In genomic region chr16:11742041-11742535, GRCh38 we compare ENCODE assay signal across 1 cellular context.
A peak's percentile ranks its signal among the peaks of the same experiment; 100 is the strongest.
TF ChIP-seq lines count a peak whose summit lies in the region.

No MANE protein-coding gene starts in this region.

TF ChIP-seq in K562, 482 proteins besides CTCF, POLR2A, EP300 and RAD21 (continued from another document and continues in another):
- no peak for TF ChIP-seq CHAMP1 (IDR thresholded peaks at IDR 0.05)
- TF ChIP-seq ZNF75A (CRISPR knock-in tag; IDR thresholded peaks at IDR 0.05), result no peak
- no peak for TF ChIP-seq ZNF717 (CRISPR knock-in tag; IDR thresholded peaks at IDR 0.05)
- no peak for TF ChIP-seq CAMTA2 (CRISPR knock-in tag; conservative IDR thresholded peaks at IDR 0.05)
- TF ChIP-seq UBTF (IDR thresholded peaks at IDR 0.05; ENCODE audit: borderline replicate concordance in 1 of 2, low read depth in 2 of 2, low read length in 2 of 2), result peak in 1 of 2 experiments; percentile 74; a peak in 2 of 4 replicates
- TF ChIP-seq IFI16 (CRISPR knock-in tag; IDR thresholded peaks at IDR 0.05), result no peak
- peak; percentile 39; the same call in 1 of the 2 replicates for TF ChIP-seq NFRKB (IDR thresholded peaks at IDR 0.05; ENCODE audit: low read depth)
- TF ChIP-seq KAT2B (IDR thresholded peaks at IDR 0.05; ENCODE audit: low read depth, low read length), result no peak
- no peak for TF ChIP-seq ZNF277 (CRISPR knock-in tag; IDR thresholded peaks at IDR 0.05; ENCODE audit: borderline replicate concordance)
- no peak for TF ChIP-seq SMAD1 (IDR thresholded peaks at IDR 0.05; ENCODE audit: low read depth, low read length, partially characterized antibody)
- no peak for TF ChIP-seq NFIC (IDR thresholded peaks at IDR 0.05)
- no peak for TF ChIP-seq CHD4 (IDR thresholded peaks at IDR 0.05; ENCODE audit: insufficient read depth, insufficient replicate concordance, low read depth, low read length, poor library complexity, severe bottlenecking)
- TF ChIP-seq ZNF263 (CRISPR knock-in tag; IDR thresholded peaks at IDR 0.05; ENCODE audit: borderline replicate concordance), result peak; percentile 35
- TF ChIP-seq HDAC2 (IDR thresholded peaks at IDR 0.05), result no peak
- TF ChIP-seq SRSF9 (IDR thresholded peaks at IDR 0.05; ENCODE audit: borderline replicate concordance, low read depth, low read length), result no peak
- no peak for TF ChIP-seq KLF13 (tag; IDR thresholded peaks at IDR 0.05; ENCODE audit: borderline replicate concordance, low read depth)
- TF ChIP-seq MEF2D (tag; conservative IDR thresholded peaks at IDR 0.05; ENCODE audit: low read depth), result no peak
- no peak for TF ChIP-seq MIER1 (IDR thresholded peaks at IDR 0.05; ENCODE audit: low read depth)
- no peak for TF ChIP-seq SREBF2 (CRISPR knock-in tag; IDR thresholded peaks at IDR 0.05)
- no peak for TF ChIP-seq HMBOX1 (IDR thresholded peaks at IDR 0.05)
- no peak for TF ChIP-seq CHCHD3 (CRISPR knock-in tag; IDR thresholded peaks at IDR 0.05)
- TF ChIP-seq CTCFL (IDR thresholded peaks at IDR 0.05; ENCODE audit: borderline replicate concordance, insufficient read depth, low read depth, low read length, poor library complexity, severe bottlenecking), result peak; percentile 14
- TF ChIP-seq BCLAF1 (IDR thresholded peaks at IDR 0.05; ENCODE audit: borderline replicate concordance in 1 of 2, control insufficient read depth in 1 of 2, low read depth in 2 of 2, low read length in 1 of 2), result no peak
- no peak for TF ChIP-seq ETS1 (conservative IDR thresholded peaks at IDR 0.05; ENCODE audit: control insufficient read depth, low read depth, low read length)
- no peak for TF ChIP-seq NFATC3 (IDR thresholded peaks at IDR 0.05)
- no peak for TF ChIP-seq RERE (CRISPR knock-in tag; IDR thresholded peaks at IDR 0.05; ENCODE audit: borderline replicate concordance)
- peak in 2 of 3 experiments; percentile 36 to 80; a peak in 4 of 6 replicates for TF ChIP-seq ZBTB11 (CRISPR knock-in tag; IDR thresholded peaks at IDR 0.05)
- no peak for TF ChIP-seq MXI1 (IDR thresholded peaks at IDR 0.05; ENCODE audit: low read depth, low read length)
- TF ChIP-seq NFE2 (IDR thresholded peaks at IDR 0.05; ENCODE audit: low read depth), result no peak
- no peak for TF ChIP-seq PYGO2 (tag; IDR thresholded peaks at IDR 0.05)
- no peak for TF ChIP-seq ZBTB17 (CRISPR knock-in tag; IDR thresholded peaks at IDR 0.05)
- no peak for TF ChIP-seq GABPB1 (CRISPR knock-in tag; IDR thresholded peaks at IDR 0.05)
- TF ChIP-seq PHF20 (IDR thresholded peaks at IDR 0.05; ENCODE audit: partially characterized antibody), result no peak
- no peak for TF ChIP-seq ZNF830 (CRISPR knock-in tag; IDR thresholded peaks at IDR 0.05)
